Comparison of ENCODE assay signal across 2 cellular contexts in genomic region chr7:130642383-130642782, GRCh38.
TF ChIP-seq lines count a peak whose summit lies in the region.

No MANE protein-coding gene starts in this region.

TF ChIP-seq in HepG2, 621 proteins besides CTCF, POLR2A, EP300 and RAD21:
- TF ChIP-seq ZNF556 (CRISPR knock-in tag; IDR thresholded peaks at IDR 0.05; ENCODE audit: borderline replicate concordance) (no peak), MAFF (IDR thresholded peaks at IDR 0.05; ENCODE audit: low read depth, low read length) (peak; percentile 83), MAFK (conservative IDR thresholded peaks at IDR 0.05 in 1 of 2, IDR thresholded peaks at IDR 0.05 in 1 of 2; ENCODE audit: low read length in 2 of 2) (peak; percentile 82 to 89)

TF ChIP-seq in GM12878, 131 proteins besides CTCF, POLR2A, EP300 and RAD21:
- TF ChIP-seq NR2F1 (conservative IDR thresholded peaks at IDR 0.05) (no peak), FOXM1 (IDR thresholded peaks at IDR 0.05; ENCODE audit: low read depth, low read length) (no peak), PBX3 (IDR thresholded peaks at IDR 0.05; ENCODE audit: insufficient replicate concordance, low read depth, low read length) (no peak), SKIL (IDR thresholded peaks at IDR 0.05; ENCODE audit: low read depth, poor library complexity, severe bottlenecking) (no peak), ZNF622 (IDR thresholded peaks at IDR 0.05) (no peak)
